Comparison of ENCODE assay signal across 16 cellular contexts in the genomic region with DNA sequence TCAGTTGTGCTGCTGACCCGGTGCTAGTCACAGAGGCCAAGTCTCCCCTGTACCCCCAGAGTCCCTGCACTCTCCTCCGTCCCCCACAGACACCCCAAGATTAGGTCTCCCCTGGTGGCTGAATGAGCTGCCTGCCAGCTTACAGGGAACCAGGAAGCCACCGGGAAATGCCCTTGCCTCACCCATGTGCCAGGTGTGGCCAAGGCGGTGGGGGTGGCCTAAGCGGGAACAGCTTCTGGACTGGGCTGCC. TPM values are rescaled to one million over a fixed set of nuclear protein-coding genes. Genes with fewer than 3 reads are reported as not detected.
DNase-seq lines count a peak whose midpoint lies in the region; FAIRE-seq and TF ChIP-seq lines count a peak whose summit lies in the region.
"Had no signal": no experiment of that assay in that cellular context is flagged by ENCODE, and none has a peak within 500 bp of the region (broad histone marks: within the 10 kb centered on the region; RNA-seq: fewer than 3 reads in every experiment).

No MANE protein-coding gene starts in this region.

- peak overlapping the region in 1 of 10 experiments; percentile 1; a peak in 1 of 20 replicates for H3K4me3 ChIP-seq in BLaER1 treated with 17β-estradiol and CSF1 and Interleukin-3, amounts not matched to agents 10 nM and 100 nM
- H3K4me3 ChIP-seq in adipocyte (ENCODE audit: low read length) (no peak overlapping the region), kidney (ENCODE audit: low read length in 2 of 2) (no peak overlapping the region), skeletal muscle tissue (ENCODE audit: low read length in 3 of 3) (no peak overlapping the region), endodermal cell (ENCODE audit: low read length) (no peak overlapping the region)
- no peak overlapping the region for H3K4me3 ChIP-seq in CD4-positive, alpha-beta memory T cell (ENCODE audit: low read length in 2 of 2)
- H3K4me3 ChIP-seq: PC-9, right lobe of liver had no signal

- H3K27ac ChIP-seq in BLaER1 treated with 17β-estradiol and CSF1 and Interleukin-3, amounts not matched to agents 10 nM and 100 nM = peak overlapping the region in 10 of 11 experiments; percentile 18 to 93 (median 90); a peak in 19 of 22 replicates
- H3K27ac ChIP-seq in kidney (ENCODE audit: low read depth in 2 of 2, low read length in 2 of 2) (peak overlapping the region; percentile 76 to 86), skeletal muscle tissue (ENCODE audit: low read depth, low read length) (peak overlapping the region; percentile 77), endodermal cell (ENCODE audit: low read depth, low read length) (no peak overlapping the region)
- H3K27ac ChIP-seq in CD4-positive, alpha-beta memory T cell (ENCODE audit: low read depth, low read length) = no peak overlapping the region
- H3K27ac ChIP-seq: PC-9, right lobe of liver had no signal

- TF ChIP-seq CTCF in kidney (IDR thresholded peaks at IDR 0.05; ENCODE audit: borderline replicate concordance, extremely low read depth, insufficient read depth) (no peak), endodermal cell (conservative IDR thresholded peaks at IDR 0.05) (no peak)

- H3K36me3 Mint-ChIP-seq in CD4-positive, alpha-beta memory T cell = no peaks in the 10 kb centered on the region
- no peaks in the 10 kb centered on the region for H3K36me3 Mint-ChIP-seq in activated CD4-positive, alpha-beta memory T cell treated with anti-CD3 and anti-CD28 coated beads for 36 hours
- peaks cover 5% of the 10 kb centered on the region for H3K36me3 Mint-ChIP-seq in endodermal cell (ENCODE audit: low read depth)
- H3K36me3 Mint-ChIP-seq: type B pancreatic cell had no signal

- CTCF ChIA-PET in CD4-positive, alpha-beta memory T cell (lab: Charles Lee; ENCODE audit: partially characterized antibody) = no interaction called here
- CTCF ChIA-PET in activated CD4-positive, alpha-beta memory T cell treated with anti-CD3 and anti-CD28 coated beads for 36 hours (lab: Charles Lee) = no interaction called here

- 96 to 100% methylated on average over 3 to 5 of the region's 5 CpGs for WGBS in endodermal cell (ENCODE audit: insufficient coverage in 1 of 2, insufficient read length in 1 of 2), 2 experiments

- intact Hi-C loops in kidney (cut with DNase I) = no loop called here
- intact Hi-C loops in CD4-positive, alpha-beta memory T cell (cut with micrococcal nuclease) = no loop called here
- intact Hi-C loops in activated CD4-positive, alpha-beta memory T cell treated with anti-CD3 and anti-CD28 coated beads for 36 hours (cut with micrococcal nuclease) = no loop called here

- peaks cover 86 to 100% (median 100%) of the 10 kb centered on the region in 10 experiments for H3K4me1 ChIP-seq in BLaER1 treated with 17β-estradiol and CSF1 and Interleukin-3, amounts not matched to agents 10 nM and 100 nM
- H3K4me1 ChIP-seq in adipocyte (ENCODE audit: control insufficient read depth, insufficient read depth, low read length) = peaks cover 97% of the 10 kb centered on the region
- H3K4me1 ChIP-seq in kidney (ENCODE audit: control insufficient read depth in 1 of 2, insufficient read depth in 1 of 2, low read depth in 1 of 2, low read length in 2 of 2) = peaks cover 26 to 65% of the 10 kb centered on the region in 2 donors
- H3K4me1 ChIP-seq in skeletal muscle tissue (ENCODE audit: control insufficient read depth in 3 of 3, insufficient read depth in 3 of 3, low read length in 3 of 3) = peaks cover 87 to 88% (median 88%) of the 10 kb centered on the region in 3 donors
- peaks cover under 1% of the 10 kb centered on the region for H3K4me1 ChIP-seq in CD4-positive, alpha-beta memory T cell (ENCODE audit: insufficient read depth, low read length)
- H3K4me1 ChIP-seq in endodermal cell (ENCODE audit: control insufficient read depth, insufficient read depth, low read length) = no peaks in the 10 kb centered on the region

- H3K4me2 ChIP-seq in BLaER1 treated with 17β-estradiol and CSF1 and Interleukin-3, amounts not matched to agents 10 nM and 100 nM = peak overlapping the region; percentile 69 to 95 (median 86)
- H3K4me2 ChIP-seq: PC-9 had no signal

- H3K9me3 ChIP-seq in BLaER1 treated with 17β-estradiol and CSF1 and Interleukin-3, amounts not matched to agents 10 nM and 100 nM (replicated peaks in 1 of 11) = no peaks in the 10 kb centered on the region
- H3K9me3 ChIP-seq in adipocyte (ENCODE audit: control insufficient read depth, low read length) = no peaks in the 10 kb centered on the region
- no peaks in the 10 kb centered on the region for H3K9me3 ChIP-seq in kidney (ENCODE audit: control insufficient read depth in 1 of 2, low read length in 2 of 2)
- no peaks in the 10 kb centered on the region for H3K9me3 ChIP-seq in skeletal muscle tissue (ENCODE audit: control insufficient read depth in 3 of 3, low read length in 3 of 3)
- H3K9me3 ChIP-seq in CD4-positive, alpha-beta memory T cell (ENCODE audit: control insufficient read depth in 1 of 2, low read length in 2 of 2) = no peaks in the 10 kb centered on the region
- no peaks in the 10 kb centered on the region for H3K9me3 ChIP-seq in endodermal cell (ENCODE audit: control insufficient read depth, low read length)
- H3K9me3 ChIP-seq: right lobe of liver had no signal

- H3K9me3 Mint-ChIP-seq in CD4-positive, alpha-beta memory T cell = no peaks in the 10 kb centered on the region
- H3K9me3 Mint-ChIP-seq in activated CD4-positive, alpha-beta memory T cell treated with anti-CD3 and anti-CD28 coated beads for 36 hours = no peaks in the 10 kb centered on the region
- H3K9me3 Mint-ChIP-seq in endodermal cell = no peaks in the 10 kb centered on the region
- H3K9me3 Mint-ChIP-seq: central memory CD8-positive, alpha-beta T cell; type B pancreatic cell had no signal

- no peaks in the 10 kb centered on the region for H3K27me3 Mint-ChIP-seq in CD4-positive, alpha-beta memory T cell
- H3K27me3 Mint-ChIP-seq in activated CD4-positive, alpha-beta memory T cell treated with anti-CD3 and anti-CD28 coated beads for 36 hours = no peaks in the 10 kb centered on the region
- H3K27me3 Mint-ChIP-seq in endodermal cell (ENCODE audit: insufficient read depth) = no peaks in the 10 kb centered on the region
- H3K27me3 Mint-ChIP-seq: central memory CD8-positive, alpha-beta T cell; type B pancreatic cell had no signal

- DNase-seq in adipocyte (ENCODE audit: low read depth) = no peak
- no peak for DNase-seq in kidney
- no peak for DNase-seq in CD4-positive, alpha-beta memory T cell
- DNase-seq in activated CD4-positive, alpha-beta memory T cell treated with anti-CD3 and anti-CD28 coated beads for 36 hours = no peak
- DNase-seq in endodermal cell = no peak
- no peak for DNase-seq in activated naive CD4-positive, alpha-beta T cell treated with Interleukin-2 at 50 U/mL for 16 hours
- DNase-seq: activated gamma-delta T cell treated with Interleukin-2 at 50 U/mL for 16 hours, NCI-H2227 treated with DMSO at 0.1 percent for 48 hours had no signal

- H3K4me3 Mint-ChIP-seq in CD4-positive, alpha-beta memory T cell = no peak overlapping the region
- no peak overlapping the region for H3K4me3 Mint-ChIP-seq in activated CD4-positive, alpha-beta memory T cell treated with anti-CD3 and anti-CD28 coated beads for 36 hours
- H3K4me3 Mint-ChIP-seq in endodermal cell = no peak overlapping the region
- H3K4me3 Mint-ChIP-seq: central memory CD8-positive, alpha-beta T cell; type B pancreatic cell had no signal

- H3K4me1 Mint-ChIP-seq in CD4-positive, alpha-beta memory T cell = peaks cover 0 to 2% (median 0%) of the 10 kb centered on the region in 4 donors
- H3K4me1 Mint-ChIP-seq in activated CD4-positive, alpha-beta memory T cell treated with anti-CD3 and anti-CD28 coated beads for 36 hours (ENCODE audit: low read depth) = peaks cover 6% of the 10 kb centered on the region
- peaks cover 11% of the 10 kb centered on the region for H3K4me1 Mint-ChIP-seq in endodermal cell
- H3K4me1 Mint-ChIP-seq: central memory CD8-positive, alpha-beta T cell had no signal

- POLR2A ChIA-PET in CD4-positive, alpha-beta memory T cell (lab: Charles Lee; ENCODE audit: partially characterized antibody) = no interaction called here
- POLR2A ChIA-PET in activated CD4-positive, alpha-beta memory T cell treated with anti-CD3 and anti-CD28 coated beads for 36 hours (lab: Charles Lee) = no interaction called here

- peak overlapping the region in 9 of 11 experiments; percentile 40 to 83 (median 72); a peak in 18 of 22 replicates for H3K9ac ChIP-seq in BLaER1 treated with 17β-estradiol and CSF1 and Interleukin-3, amounts not matched to agents 10 nM and 100 nM
- H3K9ac ChIP-seq in adipocyte (ENCODE audit: low read length) = peak overlapping the region; percentile 87
- H3K9ac ChIP-seq in kidney (ENCODE audit: low read length in 2 of 2) = peak overlapping the region in 1 of 2 donors; percentile 12
- peak overlapping the region; percentile 36 to 66 (median 61) for H3K9ac ChIP-seq in skeletal muscle tissue (ENCODE audit: low read depth in 1 of 3, low read length in 3 of 3)
- H3K9ac ChIP-seq in endodermal cell (ENCODE audit: extremely low read depth, low read length, poor library complexity, severe bottlenecking) = no peak overlapping the region

- H4K20me1 ChIP-seq in BLaER1 treated with 17β-estradiol and CSF1 and Interleukin-3, amounts not matched to agents 10 nM and 100 nM = no peaks in the 10 kb centered on the region

- no peaks in the 10 kb centered on the region for H3K27me3 ChIP-seq in BLaER1 treated with 17β-estradiol and CSF1 and Interleukin-3, amounts not matched to agents 10 nM and 100 nM
- H3K27me3 ChIP-seq in adipocyte (replicated peaks; ENCODE audit: control insufficient read depth, insufficient read depth, low read length) = no peaks in the 10 kb centered on the region
- H3K27me3 ChIP-seq in skeletal muscle tissue (ENCODE audit: control insufficient read depth in 3 of 3, insufficient read depth in 3 of 3, low read length in 3 of 3) = no peaks in the 10 kb centered on the region
- no peaks in the 10 kb centered on the region for H3K27me3 ChIP-seq in CD4-positive, alpha-beta memory T cell (ENCODE audit: insufficient read depth, low read length)
- H3K27me3 ChIP-seq in endodermal cell (ENCODE audit: control insufficient read depth, insufficient read depth, low read length, poor library complexity, severe bottlenecking) = no peaks in the 10 kb centered on the region
- H3K27me3 ChIP-seq: right lobe of liver had no signal

- H3K36me3 ChIP-seq in BLaER1 treated with 17β-estradiol and CSF1 and Interleukin-3, amounts not matched to agents 10 nM and 100 nM = no peaks in the 10 kb centered on the region
- H3K36me3 ChIP-seq in adipocyte (ENCODE audit: control insufficient read depth, insufficient read depth, low read length, severe bottlenecking) (peaks cover 24% of the 10 kb centered on the region), kidney (ENCODE audit: control insufficient read depth in 1 of 2, insufficient read depth in 2 of 2, low read length in 2 of 2) (no peaks in the 10 kb centered on the region), skeletal muscle tissue (ENCODE audit: control insufficient read depth in 3 of 3, insufficient read depth in 3 of 3, low read length in 3 of 3) (peaks cover 0 to 3% (median 0%) of the 10 kb centered on the region in 3 donors), endodermal cell (ENCODE audit: control insufficient read depth, insufficient read depth, low read length) (peaks cover 33% of the 10 kb centered on the region)
- H3K36me3 ChIP-seq in CD4-positive, alpha-beta memory T cell (ENCODE audit: insufficient read depth, low read length) = no peaks in the 10 kb centered on the region
- H3K36me3 ChIP-seq: right lobe of liver had no signal

- H3K27ac Mint-ChIP-seq in CD4-positive, alpha-beta memory T cell = no peak overlapping the region
- no peak overlapping the region for H3K27ac Mint-ChIP-seq in activated CD4-positive, alpha-beta memory T cell treated with anti-CD3 and anti-CD28 coated beads for 36 hours
- H3K27ac Mint-ChIP-seq in endodermal cell = no peak overlapping the region

- FAIRE-seq in kidney (lab: Jason Lieb, UNC) = no peak
- FAIRE-seq: GM12892, H54 had no signal

RNA-seq across cellular contexts. Expression of gene HSPG2, which starts 32.7 kb away (rescaled TPM):
- 510 TPM for total RNA-seq in kidney
- 60.4 TPM for polyA plus RNA-seq in kidney (ENCODE audit: insufficient read depth, low read depth, low replicate concordance)
- total RNA-seq in skeletal muscle tissue = 152 TPM
- total RNA-seq in CD4-positive, alpha-beta memory T cell = 1 to 10 TPM; 1.2 TPM
- polyA plus RNA-seq in CD4-positive, alpha-beta memory T cell = not detected
- total RNA-seq in activated CD4-positive, alpha-beta memory T cell treated with anti-CD3 and anti-CD28 coated beads for 36 hours = 1 to 10 TPM; 2.8 to 3.7 TPM
- total RNA-seq in endodermal cell = 100 to 1,000 TPM; 222 to 227 TPM
- polyA plus RNA-seq in endodermal cell (2013, experiment 1 of 2) = 74.9 TPM
- 76.7 TPM for polyA plus RNA-seq in endodermal cell (2013, experiment 2 of 2)

Comparison
In these comparisons a context has a peak if more than half of its experiments do, and no peak if none do; other contexts are left out.
1. H3K27ac ChIP-seq: peak in BLaER1 treated with 17β-estradiol and CSF1 and Interleukin-3, amounts not matched to agents 10 nM and 100 nM (10 of 11), kidney (2 of 2) and skeletal muscle tissue (single experiment); none in CD4-positive, alpha-beta memory T cell (single experiment) and endodermal cell (single experiment).
2. RNA of gene HSPG2, which starts 32.7 kb away (total RNA-seq): 510 TPM in kidney (single experiment), 222 to 227 TPM in endodermal cell and 152 TPM in skeletal muscle tissue (single experiment); 2.8 to 3.7 TPM in activated CD4-positive, alpha-beta memory T cell treated with anti-CD3 and anti-CD28 coated beads for 36 hours and 1.2 TPM in CD4-positive, alpha-beta memory T cell; every median in the first group is over 10 times any median in the second.